Comparison of ENCODE assay signal across 8 cellular contexts in the genomic region with DNA sequence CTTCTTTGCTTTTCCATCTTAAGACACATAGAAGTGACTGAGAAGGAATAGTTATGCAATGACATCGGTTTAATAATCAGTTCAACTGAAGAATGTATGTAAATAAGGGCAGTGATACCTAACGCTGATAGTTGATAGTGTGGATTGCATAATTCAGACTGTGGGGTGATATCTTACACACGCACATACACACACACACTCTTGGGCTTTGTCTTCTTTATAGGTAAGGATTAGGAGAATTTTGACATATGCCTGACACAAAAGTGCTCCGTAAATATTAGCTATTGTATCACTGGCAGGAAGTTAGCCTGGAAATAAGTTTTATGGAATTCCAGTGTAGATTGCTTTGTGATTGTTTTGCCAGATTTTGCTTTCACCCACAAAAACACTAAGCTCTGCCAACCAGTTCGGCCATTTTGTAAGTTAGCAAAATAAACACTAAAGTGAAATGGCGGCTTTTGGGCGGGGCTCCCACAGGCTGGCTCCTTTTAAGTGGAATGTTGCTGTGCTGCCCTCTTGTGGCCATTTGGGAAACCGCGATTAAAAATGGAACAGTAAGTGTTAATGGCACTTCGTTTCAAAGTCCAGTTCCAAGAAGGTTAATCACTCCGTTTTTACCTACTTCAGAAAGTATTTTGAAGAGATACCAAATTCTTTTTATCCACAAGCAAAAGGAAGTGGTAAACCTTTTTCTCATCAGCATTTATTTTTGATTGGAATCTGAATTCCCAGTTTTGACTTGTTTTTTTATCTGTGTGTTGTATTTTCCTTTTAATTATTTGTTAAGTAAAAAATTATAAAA. TPM values are rescaled to one million over a fixed set of nuclear protein-coding genes. Genes with fewer than 3 reads are reported as not detected.
DNase-seq lines count a peak whose midpoint lies in the region; ATAC-seq and TF ChIP-seq lines count a peak whose summit lies in the region.

No MANE protein-coding gene starts in this region.

- DNase-seq in CD14-positive monocyte (ENCODE audit: low spot score) (peak; percentile 92), H7 (peak; percentile 66), NCI-H146 treated with DMSO at 0.1 percent for 48 hours (lab: John Stamatoyannopoulos, UW; ENCODE audit: unreplicated experiment) (peak; percentile 88), T-helper 1 cell (peak; percentile 72 to 92 (median 86)), amygdala (lab: John Stamatoyannopoulos, UW) (peak; percentile 23 to 97 (median 76)), left cardiac atrium (peak; percentile 96), progenitor cell of endocrine pancreas (ENCODE audit: low spot score, unreplicated experiment) (peak; percentile 76), upper lobe of left lung (peak in 1 of 2 donors; percentile 96)

- H3K36me3 Mint-ChIP-seq in CD14-positive monocyte = peaks cover 31 to 33% of the 10 kb centered on the region in 2 donors
- H3K36me3 Mint-ChIP-seq in progenitor cell of endocrine pancreas (ENCODE audit: insufficient read depth) = peaks cover 19% of the 10 kb centered on the region

- intact Hi-C loops in CD14-positive monocyte (cut with micrococcal nuclease) (loop anchor here in 1 of 2 donors (5.0 kb wide), 1 partner anchor 116 kb away; no protein-coding TSS in a partner anchor), left cardiac atrium (cut with DNase I) (loop anchor here (2.0 kb wide), 1 partner anchor 109 kb away; no protein-coding TSS in a partner anchor)

- H3K27ac Mint-ChIP-seq in CD14-positive monocyte (peak overlapping the region; percentile 86 to 93 (median 88)), progenitor cell of endocrine pancreas (peak overlapping the region; percentile 95)

- TF ChIP-seq CTCF in CD14-positive monocyte (IDR thresholded peaks at IDR 0.05) (peak; percentile 90), progenitor cell of endocrine pancreas (IDR thresholded peaks at IDR 0.05; ENCODE audit: unreplicated experiment) (peak; percentile 94), upper lobe of left lung (IDR thresholded peaks at IDR 0.05) (peak; percentile 83 to 95 (median 88))

- 11 to 14% methylated on average over 11 of the region's 11 CpGs for WGBS in upper lobe of left lung, 2 donors

- TF ChIP-seq POLR2A in upper lobe of left lung (IDR thresholded peaks at IDR 0.05) = peak in 3 of 4 donors; percentile 39 to 52 (median 46)

- peak overlapping the region; percentile 71 to 96 (median 84) for H3K27ac ChIP-seq in upper lobe of left lung

- H3K36me3 ChIP-seq in H7 (replicated peaks; ENCODE audit: control insufficient read depth, insufficient read depth, low read length) = 0 out of 2 replicates have a peak, but pooled peaks cover 1% of the 10 kb centered on the region
- peaks cover 0 to 3% (median 0%) of the 10 kb centered on the region in 4 donors for H3K36me3 ChIP-seq in upper lobe of left lung

- H3K9me3 Mint-ChIP-seq in CD14-positive monocyte (no peaks in the 10 kb centered on the region), progenitor cell of endocrine pancreas (ENCODE audit: low read depth) (no peaks in the 10 kb centered on the region)

- no peak overlapping the region for H3K4me3 ChIP-seq in H7 (ENCODE audit: insufficient read depth, low read depth, low read length)
- peak overlapping the region in 1 of 4 donors; percentile 8 for H3K4me3 ChIP-seq in upper lobe of left lung

- H3K4me1 Mint-ChIP-seq in CD14-positive monocyte (peaks cover 76% of the 10 kb centered on the region), progenitor cell of endocrine pancreas (ENCODE audit: low read depth) (peaks cover 58% of the 10 kb centered on the region)

- peak overlapping the region in 1 of 2 donors; percentile 53 for H3K4me3 Mint-ChIP-seq in CD14-positive monocyte
- H3K4me3 Mint-ChIP-seq in progenitor cell of endocrine pancreas (ENCODE audit: low read depth) = no peak overlapping the region

- H3K27me3 Mint-ChIP-seq in CD14-positive monocyte (ENCODE audit: low read depth in 3 of 3) = no peaks in the 10 kb centered on the region
- no peaks in the 10 kb centered on the region for H3K27me3 Mint-ChIP-seq in progenitor cell of endocrine pancreas

- peaks cover 92 to 95% (median 93%) of the 10 kb centered on the region in 4 donors for H3K4me1 ChIP-seq in upper lobe of left lung

- ATAC-seq in left cardiac atrium (peak; percentile 57 to 79), upper lobe of left lung (ENCODE audit: low FRiP score in 2 of 2) (peak; percentile 88)

- peak in 3 of 4 donors; percentile 63 to 87 (median 72) for TF ChIP-seq EP300 in upper lobe of left lung (IDR thresholded peaks at IDR 0.05)

- no peaks in the 10 kb centered on the region for H3K9me3 ChIP-seq in upper lobe of left lung

- H3K27me3 ChIP-seq in H7 (ENCODE audit: control insufficient read depth, insufficient read depth, low read length) (no peaks in the 10 kb centered on the region), upper lobe of left lung (no peaks in the 10 kb centered on the region)

RNA-seq across cellular contexts. Expression of gene CHD2, which starts 17.7 kb away (rescaled TPM):
- 10 to 100 TPM in 1 of 2 donors, 1 to 10 TPM in 1; 9.6 to 11.4 TPM for polyA plus RNA-seq in CD14-positive monocyte
- 29.7 and 35.5 TPM in 2 replicates for total RNA-seq in H7 (2014; rRNA removed; shearing (Covaris generic))
- total RNA-seq in left cardiac atrium (10 to 100 TPM; 59.8 to 63.2 TPM), progenitor cell of endocrine pancreas (145 and 159 TPM in 2 replicates), upper lobe of left lung (100 to 1,000 TPM; 102 to 500 (median 155) TPM)
